8 cellular contexts compared by ENCODE assay signal in genomic region chr6:41940759-41941279, GRCh38. TPM values are rescaled to one million over a fixed set of nuclear protein-coding genes. Genes with fewer than 3 reads are reported as not detected.
DNase-seq lines count a peak whose midpoint lies in the region; ATAC-seq and TF ChIP-seq lines count a peak whose summit lies in the region.

No MANE protein-coding gene starts in this region.

- peaks cover 51% of the 10 kb centered on the region for H3K4me1 Mint-ChIP-seq in activated T-helper 2 cell treated with anti-CD3 and anti-CD28 coated beads, Interferon-gamma antibody, Interleukin-2, Interleukin-4, amounts not matched to agents 10 μg/mL and 5 μg/mL and 100 μg/mL, durations not matched to agents 14 hours and 24 hours and 36 hours (ENCODE audit: low read depth)
- H3K4me1 Mint-ChIP-seq in nephron = peaks cover 50% of the 10 kb centered on the region

- H3K27ac ChIP-seq in urinary bladder (ENCODE audit: low read depth) = no peak overlapping the region

- H3K27ac Mint-ChIP-seq in activated T-helper 2 cell treated with anti-CD3 and anti-CD28 coated beads, Interferon-gamma antibody, Interleukin-2, Interleukin-4, amounts not matched to agents 10 μg/mL and 5 μg/mL and 100 μg/mL, durations not matched to agents 14 hours and 24 hours and 36 hours = peak overlapping the region; percentile 80
- peak overlapping the region; percentile 91 to 100 (median 99) for H3K27ac Mint-ChIP-seq in nephron

- peaks cover 46% of the 10 kb centered on the region for H3K36me3 Mint-ChIP-seq in activated T-helper 2 cell treated with anti-CD3 and anti-CD28 coated beads, Interferon-gamma antibody, Interleukin-2, Interleukin-4, amounts not matched to agents 10 μg/mL and 5 μg/mL and 100 μg/mL, durations not matched to agents 14 hours and 24 hours and 36 hours (ENCODE audit: low read depth)
- peaks cover 7% of the 10 kb centered on the region for H3K36me3 Mint-ChIP-seq in nephron (ENCODE audit: low read depth)

- under 1% methylated on average over 38 of the region's 38 CpGs for whole genome bisulfite sequencing in urinary bladder

- POLR2A ChIA-PET in AG04449 (lab: Yijun Ruan, JAX) = no interaction called here

- no peaks in the 10 kb centered on the region for H3K36me3 ChIP-seq in urinary bladder (ENCODE audit: insufficient read depth)

- no peaks in the 10 kb centered on the region for H3K9me3 Mint-ChIP-seq in activated T-helper 2 cell treated with anti-CD3 and anti-CD28 coated beads, Interferon-gamma antibody, Interleukin-2, Interleukin-4, amounts not matched to agents 10 μg/mL and 5 μg/mL and 100 μg/mL, durations not matched to agents 14 hours and 24 hours and 36 hours
- no peaks in the 10 kb centered on the region for H3K9me3 Mint-ChIP-seq in nephron

- H3K27me3 Mint-ChIP-seq in activated T-helper 2 cell treated with anti-CD3 and anti-CD28 coated beads, Interferon-gamma antibody, Interleukin-2, Interleukin-4, amounts not matched to agents 10 μg/mL and 5 μg/mL and 100 μg/mL, durations not matched to agents 14 hours and 24 hours and 36 hours (ENCODE audit: low read depth) = no peaks in the 10 kb centered on the region
- no peaks in the 10 kb centered on the region for H3K27me3 Mint-ChIP-seq in nephron (ENCODE audit: low read depth)

- CTCF ChIA-PET in AG04449 (lab: Yijun Ruan, JAX) = interaction anchor here (1.0 to 15.2 kb wide), 8 partner anchors 8 to 155 kb away, joined by 3 to 341 read pairs (median 8); partner anchors contain the start of genes BYSL, MED20 and TOMM6

- TF ChIP-seq POLR2A in GM18505 (IDR thresholded peaks at IDR 0.05; ENCODE audit: borderline replicate concordance, extremely low read depth, insufficient read depth, insufficient read length) = peak; percentile 11

- H3K4me1 ChIP-seq in urinary bladder (ENCODE audit: insufficient read depth) = peaks cover 2% of the 10 kb centered on the region

- DNase-seq in AG04449 (ENCODE audit: low read depth, low spot score) = no peak
- peak; percentile 62 for DNase-seq in NCI-H69 (lab: John Stamatoyannopoulos, UW)
- DNase-seq in activated T-helper 2 cell treated with anti-CD3 and anti-CD28 coated beads, Interferon-gamma antibody, Interleukin-2, Interleukin-4, amounts not matched to agents 10 μg/mL and 5 μg/mL and 100 μg/mL, durations not matched to agents 14 hours and 24 hours and 36 hours (ENCODE audit: low spot score) = peak; percentile 63
- DNase-seq in fibroblast of villous mesenchyme (ENCODE audit: low read depth) = peak; percentile 38
- DNase-seq in GM19240 (ENCODE audit: insufficient read length, low spot score) = no peak

- TF ChIP-seq CTCF in AG04449 (IDR thresholded peaks at IDR 0.05; ENCODE audit: insufficient read depth, low read length, missing control alignments) (no peak), fibroblast of villous mesenchyme (IDR thresholded peaks at IDR 0.05; ENCODE audit: insufficient read depth, low read depth, low read length) (no peak), nephron (IDR thresholded peaks at IDR 0.05; ENCODE audit: unreplicated experiment in 3 of 3) (no peak)

- peak overlapping the region; percentile 93 for H3K4me3 Mint-ChIP-seq in activated T-helper 2 cell treated with anti-CD3 and anti-CD28 coated beads, Interferon-gamma antibody, Interleukin-2, Interleukin-4, amounts not matched to agents 10 μg/mL and 5 μg/mL and 100 μg/mL, durations not matched to agents 14 hours and 24 hours and 36 hours (ENCODE audit: low read depth)
- H3K4me3 Mint-ChIP-seq in nephron = peak overlapping the region; percentile 90 to 95 (median 93)

- intact Hi-C loops in activated T-helper 2 cell treated with anti-CD3 and anti-CD28 coated beads, Interferon-gamma antibody, Interleukin-2, Interleukin-4, amounts not matched to agents 10 μg/mL and 5 μg/mL and 100 μg/mL, durations not matched to agents 14 hours and 24 hours and 36 hours (cut with micrococcal nuclease) = loop anchor here (1.0 to 2.0 kb wide), 2 partner anchors 20 to 70 kb away; partner anchors contain the start of genes BYSL and MED20

- ATAC-seq in GM18505 (IDR thresholded peaks at IDR 0.05; ENCODE audit: unreplicated experiment) = no peak

- peak overlapping the region; percentile 96 for H3K4me3 ChIP-seq in AG04449 (ENCODE audit: low read depth, low read length)
- H3K4me3 ChIP-seq in fibroblast of villous mesenchyme (ENCODE audit: low read depth, low read length) = peak overlapping the region; percentile 72
- H3K4me3 ChIP-seq in urinary bladder (ENCODE audit: low read depth, low read length) = peak overlapping the region; percentile 66

RNA-seq across cellular contexts. Expression of gene CCND3, which starts 0.8 kb away (rescaled TPM):
- total RNA-seq in activated T-helper 2 cell treated with anti-CD3 and anti-CD28 coated beads, Interferon-gamma antibody, Interleukin-2, Interleukin-4, amounts not matched to agents 10 μg/mL and 5 μg/mL and 100 μg/mL, durations not matched to agents 14 hours and 24 hours and 36 hours = 207 and 217 TPM in 2 replicates
- total RNA-seq in fibroblast of villous mesenchyme (25.8 and 42.3 TPM in 2 replicates), urinary bladder (18.1 TPM)
- 98.9 TPM for polyA plus RNA-seq in urinary bladder

RNA-seq across cellular contexts. Expression of gene BYSL, which starts 19.5 kb away (rescaled TPM):
- total RNA-seq in activated T-helper 2 cell treated with anti-CD3 and anti-CD28 coated beads, Interferon-gamma antibody, Interleukin-2, Interleukin-4, amounts not matched to agents 10 μg/mL and 5 μg/mL and 100 μg/mL, durations not matched to agents 14 hours and 24 hours and 36 hours = 58.2 and 60.5 TPM in 2 replicates
- total RNA-seq in fibroblast of villous mesenchyme = 13.2 and 20.7 TPM in 2 replicates
- total RNA-seq in urinary bladder = 8.7 TPM
- 15.4 TPM for polyA plus RNA-seq in urinary bladder

RNA-seq across cellular contexts. Expression of gene MED20, which starts 19.9 kb away (rescaled TPM):
- 23.7 and 24.3 TPM in 2 replicates for total RNA-seq in activated T-helper 2 cell treated with anti-CD3 and anti-CD28 coated beads, Interferon-gamma antibody, Interleukin-2, Interleukin-4, amounts not matched to agents 10 μg/mL and 5 μg/mL and 100 μg/mL, durations not matched to agents 14 hours and 24 hours and 36 hours
- total RNA-seq in fibroblast of villous mesenchyme = 31.9 and 40.2 TPM in 2 replicates
- 22.5 TPM for total RNA-seq in urinary bladder
- polyA plus RNA-seq in urinary bladder = 15.6 TPM

RNA-seq across cellular contexts. Expression of gene USP49, which starts 45.6 kb away (rescaled TPM):
- 6.1 and 6.4 TPM in 2 replicates for total RNA-seq in activated T-helper 2 cell treated with anti-CD3 and anti-CD28 coated beads, Interferon-gamma antibody, Interleukin-2, Interleukin-4, amounts not matched to agents 10 μg/mL and 5 μg/mL and 100 μg/mL, durations not matched to agents 14 hours and 24 hours and 36 hours
- total RNA-seq in fibroblast of villous mesenchyme (2.3 and 3.0 TPM in 2 replicates), urinary bladder (4.9 TPM)
- polyA plus RNA-seq in urinary bladder = 2.3 TPM

Comparison
In these comparisons a context has a peak if more than half of its experiments do, and no peak if none do; other contexts are left out.
1. DNase-seq: peak in NCI-H69 (single experiment), activated T-helper 2 cell treated with anti-CD3 and anti-CD28 coated beads, Interferon-gamma antibody, Interleukin-2, Interleukin-4, amounts not matched to agents 10 μg/mL and 5 μg/mL and 100 μg/mL, durations not matched to agents 14 hours and 24 hours and 36 hours (single experiment) and fibroblast of villous mesenchyme (single experiment); none in AG04449 (single experiment) and GM19240 (single experiment).
2. Peak in every context shown above with its lines, with median percentiles within 50 percentile points of each other: H3K4me3 ChIP-seq.